Comparison of ENCODE assay signal across 1 cellular context in the genomic region with DNA sequence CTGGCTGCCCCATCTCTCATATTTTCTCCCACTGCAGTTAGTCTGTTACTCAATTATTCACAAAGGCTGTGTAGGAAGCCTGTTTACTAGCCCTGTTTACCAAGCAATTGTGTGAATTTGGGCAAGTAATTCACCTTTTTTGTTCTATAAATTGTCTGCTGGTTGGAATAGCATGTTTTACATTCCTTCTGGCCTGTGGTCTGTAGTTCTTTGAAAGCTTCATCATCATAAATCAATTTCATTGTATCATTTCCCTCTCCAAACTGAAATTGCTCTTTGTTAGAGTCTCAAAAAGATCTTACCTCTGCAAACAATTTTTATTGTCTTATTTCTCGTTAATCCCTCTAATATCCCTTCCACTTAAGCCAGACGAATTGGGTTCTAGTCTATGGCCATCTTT.
TF ChIP-seq lines count a peak whose summit lies in the region.

No MANE protein-coding gene starts in this region.

TF ChIP-seq in GM23338, 12 proteins besides CTCF, POLR2A, EP300 and RAD21 (continued from another document):
- TF ChIP-seq ZNF462 (CRISPR knock-in tag; IDR thresholded peaks at IDR 0.05) (no peak), EZH2phosphoT487 (IDR thresholded peaks at IDR 0.05; ENCODE audit: unreplicated experiment) (no peak), NANOG (IDR thresholded peaks at IDR 0.05; ENCODE audit: borderline replicate concordance) (no peak), CREB1 (CRISPR knock-in tag; IDR thresholded peaks at IDR 0.05; ENCODE audit: low read depth) (no peak), ZNF114 (CRISPR knock-in tag; IDR thresholded peaks at IDR 0.05) (no peak), POLR2AphosphoS5 (IDR thresholded peaks at IDR 0.05; ENCODE audit: low read depth) (no peak), ZNF331 (CRISPR knock-in tag; IDR thresholded peaks at IDR 0.05; ENCODE audit: low read depth) (no peak), EZH2 (IDR thresholded peaks at IDR 0.05; ENCODE audit: low read depth, unreplicated experiment) (no peak)
